ENCODE assay signal across 13 cellular contexts in the genomic region with DNA sequence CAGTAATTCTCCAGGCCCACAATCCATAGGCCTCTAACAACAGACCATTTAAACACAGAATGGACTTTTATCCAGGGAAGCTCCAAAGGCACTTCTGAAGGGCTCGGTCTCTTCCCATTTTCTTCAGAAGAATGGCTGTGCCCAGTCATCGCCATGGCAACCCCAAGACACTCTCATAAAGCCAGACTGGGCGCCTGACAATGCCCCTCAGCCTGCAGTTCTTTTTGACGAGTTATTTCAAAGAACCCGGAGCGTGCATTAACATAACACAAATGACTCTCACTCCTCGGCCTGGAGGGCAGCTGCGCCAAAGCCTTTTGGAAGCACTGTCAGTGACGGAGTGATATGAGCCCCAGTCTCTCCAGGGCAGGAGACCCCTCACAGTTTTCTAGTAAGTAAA.
DNase-seq lines count a peak whose midpoint lies in the region; ATAC-seq, FAIRE-seq and TF ChIP-seq lines count a peak whose summit lies in the region.
"Had no signal": no experiment of that assay in that cellular context is flagged by ENCODE, and none has a peak within 500 bp of the region (broad histone marks: within the 10 kb centered on the region; RNA-seq: fewer than 3 reads in every experiment).

No MANE protein-coding gene starts in this region.

- H3K4ac ChIP-seq in H9 (ENCODE audit: low read depth, low read length) = no peak overlapping the region

- no peak overlapping the region for H2BK15ac ChIP-seq in H9 (ENCODE audit: low read depth, low read length)

- ATAC-seq in sciatic nerve (no peak), GM19035 (IDR thresholded peaks at IDR 0.05; ENCODE audit: unreplicated experiment) (no peak)
- ATAC-seq: GM12878, GM23338 had no signal

- H2BK12ac ChIP-seq in H9 (ENCODE audit: insufficient read length, low read depth, low read length) = no peak overlapping the region

- H3K4me1 ChIP-seq in H9 (ENCODE audit: insufficient read depth, low read length) (no peaks in the 10 kb centered on the region), kidney (ENCODE audit: control insufficient read depth in 1 of 2, insufficient read depth in 1 of 2, low read depth in 1 of 2, low read length in 2 of 2) (peaks cover 0 to 6% of the 10 kb centered on the region in 2 donors)

- no peaks in the 10 kb centered on the region for H3K79me1 ChIP-seq in H9 (ENCODE audit: insufficient read depth, low read depth, low read length, poor library complexity, severe bottlenecking)

- H3K27ac ChIP-seq in H9 (ENCODE audit: insufficient read length, low read depth, low read length) = no peak overlapping the region
- H3K27ac ChIP-seq in RWPE1 = peak overlapping the region; percentile 48
- no peak overlapping the region for H3K27ac ChIP-seq in kidney (ENCODE audit: low read depth in 2 of 2, low read length in 2 of 2)

- H3K56ac ChIP-seq in H9 (ENCODE audit: insufficient read length, low read depth, low read length) = no peak overlapping the region

- H4K8ac ChIP-seq in H9 (replicated peaks; ENCODE audit: insufficient read length, low read depth, low read length) = no peak overlapping the region

- no peak overlapping the region for H2BK120ac ChIP-seq in H9 (ENCODE audit: low read depth, low read length, poor library complexity, severe bottlenecking)

- peaks cover 6 to 9% (median 7%) of the 10 kb centered on the region in 3 experiments; a peak in 6 of 7 replicates for H3K36me3 Mint-ChIP-seq in H9 (ENCODE audit: insufficient read depth in 1 of 3, low read depth in 3 of 3)

- H3K27me3 Mint-ChIP-seq in H9 (ENCODE audit: low read depth) = no peaks in the 10 kb centered on the region

- no peak overlapping the region for H3K4me2 ChIP-seq in H9 (ENCODE audit: insufficient read depth, insufficient read length, low read length)
- H3K4me2 ChIP-seq: GM23338 had no signal

- H2BK5ac ChIP-seq in H9 (ENCODE audit: insufficient read length, low read length) = no peak overlapping the region

- peak overlapping the region in 2 of 3 experiments; percentile 34 to 42; a peak in 1 of 7 replicates for H3K27ac Mint-ChIP-seq in H9
- H3K27ac Mint-ChIP-seq: GM23338 had no signal

- H2AFZ ChIP-seq in H9 (ENCODE audit: low read length) = no peak overlapping the region
- H2AFZ ChIP-seq: GM23338 had no signal

- no peaks in the 10 kb centered on the region for H3K23me2 ChIP-seq in H9 (ENCODE audit: insufficient read length, low read depth, low read length, poor library complexity, severe bottlenecking)

- H3K4me3 Mint-ChIP-seq in H9 = no peak overlapping the region
- H3K4me3 Mint-ChIP-seq: GM23338 had no signal

- H3K27me3 ChIP-seq in H9 (ENCODE audit: insufficient read depth, low read length) = no peaks in the 10 kb centered on the region

- no peak overlapping the region for H4K5ac ChIP-seq in H9 (ENCODE audit: insufficient read length, low read depth, low read length)

- H3K4me1 Mint-ChIP-seq in H9 = peaks cover 13 to 20% of the 10 kb centered on the region in 2 experiments

- CTCF ChIA-PET in RWPE1 (lab: Yijun Ruan, JAX) = no interaction called here

- POLR2A ChIA-PET in RWPE1 (lab: Yijun Ruan, JAX; ENCODE audit: low non-redundant PET) = no interaction called here

- H3K23ac ChIP-seq in H9 (ENCODE audit: insufficient read length, low read depth, low read length) = no peak overlapping the region

- H3K14ac ChIP-seq in H9 (ENCODE audit: insufficient read depth, low read length) = no peak overlapping the region

- H3K4me3 ChIP-seq in kidney (ENCODE audit: low read length in 2 of 2) = no peak overlapping the region
- H3K4me3 ChIP-seq: GM12878, GM23338 had no signal

- no peak overlapping the region for H2AK5ac ChIP-seq in H9 (ENCODE audit: insufficient read length, low read length)

- DNase-seq in H9 (no peak), RWPE1 (ENCODE audit: low spot score) (no peak), kidney (peak; percentile 44), sciatic nerve (ENCODE audit: low spot score) (peak; percentile 54), MV-4-11 (lab: John Stamatoyannopoulos, UW) (no peak), SHP77 treated with DMSO at 0.1 percent for 48 hours (lab: John Stamatoyannopoulos, UW) (no peak)
- DNase-seq: NCI-H1694 had no signal

- no peak for TF ChIP-seq CTCF in H9 (conservative IDR thresholded peaks at IDR 0.05)
- TF ChIP-seq CTCF in RWPE1 (conservative IDR thresholded peaks at IDR 0.05; ENCODE audit: low read depth) = no peak
- no peak for TF ChIP-seq CTCF in kidney (IDR thresholded peaks at IDR 0.05; ENCODE audit: borderline replicate concordance, extremely low read depth, insufficient read depth)

- H3K9ac ChIP-seq in H9 (ENCODE audit: extremely low read depth, insufficient read length, low read length) (no peak overlapping the region), kidney (ENCODE audit: low read length in 2 of 2) (no peak overlapping the region)

- no peak for FAIRE-seq in kidney (lab: Jason Lieb, UNC)
- FAIRE-seq: GM12878, islet of Langerhans, RCC 7860, TTC549 had no signal

- no peak overlapping the region for H2BK20ac ChIP-seq in H9 (ENCODE audit: low read depth, low read length, poor library complexity, severe bottlenecking)

- no peaks in the 10 kb centered on the region for H3K79me2 ChIP-seq in H9 (ENCODE audit: insufficient read depth, low read length)

- H3K9me3 Mint-ChIP-seq in H9 = peaks cover 4 to 5% of the 10 kb centered on the region in 2 experiments; a peak in 4 of 5 replicates

- no peaks in the 10 kb centered on the region for H3K36me3 ChIP-seq in kidney (ENCODE audit: control insufficient read depth in 1 of 2, insufficient read depth in 2 of 2, low read length in 2 of 2)

- intact Hi-C loops in kidney (cut with DNase I) (no loop called here), sciatic nerve (cut with DNase I) (no loop called here)

- H4K20me1 ChIP-seq in H9 (ENCODE audit: control insufficient read depth, insufficient read depth, insufficient read length) = no peaks in the 10 kb centered on the region

- H3K9me3 ChIP-seq in H9 (ENCODE audit: control insufficient read depth, low read depth, low read length) (no peaks in the 10 kb centered on the region), kidney (ENCODE audit: control insufficient read depth in 1 of 2, low read length in 2 of 2) (no peaks in the 10 kb centered on the region)

- WGBS in H9 (ENCODE audit: extremely low coverage, insufficient read length, low lambda C conversion rate) = no CpG with 5 or more reads among the region's 9 CpGs

- H4K91ac ChIP-seq in H9 (ENCODE audit: insufficient read length, low read depth, low read length) = no peak overlapping the region

- H3T11ph ChIP-seq in H9 (ENCODE audit: low read length) = no peak overlapping the region

- no peak overlapping the region for H3K18ac ChIP-seq in H9 (ENCODE audit: insufficient read length, low read depth, low read length)

Comparison
In these comparisons a context has a peak if more than half of its experiments do, and no peak if none do; other contexts are left out.
1. DNase-seq: peak in kidney (single experiment) and sciatic nerve (single experiment); none in H9 (single experiment), RWPE1 (single experiment), MV-4-11 (single experiment) and SHP77 treated with DMSO at 0.1 percent for 48 hours (single experiment).